1 cellular context compared by ENCODE assay signal in the genomic region with DNA sequence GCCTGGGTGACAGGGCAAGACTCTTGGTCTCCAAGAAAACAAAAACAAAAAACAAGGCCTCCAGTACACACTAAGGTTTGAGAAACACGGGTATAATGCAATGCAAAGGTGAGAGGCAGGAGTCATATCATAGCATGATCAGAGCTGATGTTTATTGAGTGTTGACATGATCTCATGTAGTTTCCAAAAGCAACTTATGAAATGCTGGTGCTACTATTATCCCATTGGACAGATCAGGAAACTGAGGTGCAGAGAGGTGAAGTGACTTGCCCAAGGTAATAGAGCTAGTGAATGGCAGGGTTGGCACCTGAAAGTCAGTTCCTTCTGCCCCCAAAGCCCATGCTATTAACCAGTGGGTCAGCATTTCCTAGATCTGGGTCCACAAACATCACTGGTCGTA.
A peak's percentile ranks its signal among the peaks of the same experiment; 100 is the strongest.
TF ChIP-seq lines count a peak whose summit lies in the region.

No MANE protein-coding gene starts in this region.

TF ChIP-seq in K562, 482 proteins besides CTCF, POLR2A, EP300 and RAD21:
- TF ChIP-seq BCOR (IDR thresholded peaks at IDR 0.05) (peak; percentile 33; the same call in 1 of the 2 replicates), RBM25 (IDR thresholded peaks at IDR 0.05; ENCODE audit: low read depth, low read length, severe bottlenecking) (peak; percentile 63), KDM1A (IDR thresholded peaks at IDR 0.05) (0 out of 4 replicates have a peak, but pooled peaks of 1 of the 2 experiments have one; percentile 20), ZKSCAN1 (IDR thresholded peaks at IDR 0.05; ENCODE audit: low read depth, low read length) (no peak), ADNP (tag; IDR thresholded peaks at IDR 0.05) (peak; percentile 62)
